ENCODE assay signal across 9 cellular contexts in the genomic region with DNA sequence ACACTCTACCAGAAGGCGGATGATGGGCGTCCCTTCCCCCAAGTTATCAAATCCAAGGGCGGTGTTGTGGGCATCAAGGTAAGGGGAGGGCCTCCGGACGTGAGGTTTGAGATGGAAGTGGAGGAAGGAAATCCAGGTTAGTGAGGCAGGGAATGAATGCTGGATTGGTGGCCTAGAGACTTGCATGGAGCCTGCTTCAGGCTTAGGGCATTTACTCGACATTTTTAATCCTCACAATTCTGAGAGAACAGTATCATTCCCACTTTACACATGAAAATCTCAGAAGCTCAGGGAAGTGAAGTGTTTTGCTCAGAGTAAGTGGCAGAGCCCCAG. TPM values are rescaled to one million over a fixed set of nuclear protein-coding genes. Genes with fewer than 3 reads are reported as not detected.
DNase-seq lines count a peak whose midpoint lies in the region; FAIRE-seq and TF ChIP-seq lines count a peak whose summit lies in the region.
"Had no signal": no experiment of that assay in that cellular context is flagged by ENCODE, and none has a peak within 500 bp of the region (broad histone marks: within the 10 kb centered on the region; RNA-seq: fewer than 3 reads in every experiment).

No MANE protein-coding gene starts in this region.

- peak overlapping the region; percentile 97 for H3K4me2 ChIP-seq in keratinocyte (ENCODE audit: control insufficient read depth, extremely low read depth, insufficient read depth, low read depth, low read length)

- no peak for DNase-seq in activated naive CD4-positive, alpha-beta T cell treated with anti-CD3 and anti-CD28 coated beads for 36 hours
- DNase-seq in activated naive CD4-positive, alpha-beta T cell treated with Interleukin-2 at 50 U/mL for 16 hours = no peak
- DNase-seq in keratinocyte (ENCODE audit: low read depth, low spot score) = no peak
- no peak for DNase-seq in tibial artery
- DNase-seq in NCI-H2107 (lab: John Stamatoyannopoulos, UW) = no peak
- no peak for DNase-seq in OCI-M2 (lab: John Stamatoyannopoulos, UW; ENCODE audit: unreplicated experiment)
- DNase-seq in NCI-H1105 (lab: John Stamatoyannopoulos, UW) = no peak
- DNase-seq: NCI-H187 had no signal

- peak overlapping the region; percentile 95 for H3K4me3 Mint-ChIP-seq in activated naive CD4-positive, alpha-beta T cell treated with anti-CD3 and anti-CD28 coated beads for 36 hours

- no peaks in the 10 kb centered on the region for H3K9me3 ChIP-seq in keratinocyte (ENCODE audit: control insufficient read depth, low read depth, low read length)
- H3K9me3 ChIP-seq in tibial artery = no peaks in the 10 kb centered on the region

- H2AFZ ChIP-seq in keratinocyte (ENCODE audit: control insufficient read depth, low read length) = no peak overlapping the region

- H3K9me3 Mint-ChIP-seq in activated naive CD4-positive, alpha-beta T cell treated with anti-CD3 and anti-CD28 coated beads for 36 hours = no peaks in the 10 kb centered on the region

- CTCF ChIA-PET in activated naive CD4-positive, alpha-beta T cell treated with anti-CD3 and anti-CD28 coated beads for 36 hours (lab: Charles Lee) = interaction anchor here (0.6 to 3.5 kb wide), 5 partner anchors 12 to 281 kb away, joined by 3 to 16 read pairs (median 4); partner anchors contain the start of gene TBX6

- H3K36me3 ChIP-seq in keratinocyte (ENCODE audit: control insufficient read depth in 2 of 2, extremely low read depth in 1 of 2, insufficient read depth in 2 of 2, low read length in 2 of 2) (peaks cover 42 to 50% of the 10 kb centered on the region in 2 experiments), tibial artery (peaks cover 55 to 60% (median 57%) of the 10 kb centered on the region in 3 donors)

- no peak for FAIRE-seq in keratinocyte (lab: Jason Lieb, UNC)

- H4K20me1 ChIP-seq in keratinocyte (ENCODE audit: control insufficient read depth, extremely low read depth, insufficient read depth, low read length) = peaks cover 40% of the 10 kb centered on the region

- no peaks in the 10 kb centered on the region for H3K27me3 Mint-ChIP-seq in activated naive CD4-positive, alpha-beta T cell treated with anti-CD3 and anti-CD28 coated beads for 36 hours (ENCODE audit: low read depth)

- peaks cover 56% of the 10 kb centered on the region for H3K36me3 Mint-ChIP-seq in activated naive CD4-positive, alpha-beta T cell treated with anti-CD3 and anti-CD28 coated beads for 36 hours (ENCODE audit: low read depth)

- H3K4me3 ChIP-seq in keratinocyte (ENCODE audit: control insufficient read depth in 2 of 3, extremely low read depth in 1 of 3, insufficient read depth in 2 of 3, low read depth in 1 of 3, low read length in 3 of 3) = peak overlapping the region; percentile 87 to 98 (median 96)
- peak overlapping the region; percentile 98 to 99 for H3K4me3 ChIP-seq in tibial artery

- peaks cover 54% of the 10 kb centered on the region for H3K79me2 ChIP-seq in keratinocyte (ENCODE audit: control insufficient read depth, insufficient read depth, low read length)

- peak overlapping the region; percentile 98 for H3K27ac Mint-ChIP-seq in activated naive CD4-positive, alpha-beta T cell treated with anti-CD3 and anti-CD28 coated beads for 36 hours

- dilution Hi-C loops in keratinocyte (cut with MboI; ENCODE audit: extremely low pct_ligation_motif_present, low sequenced_read_pairs) = no loop called here

- no peaks in the 10 kb centered on the region for H3K9me1 ChIP-seq in keratinocyte (ENCODE audit: control insufficient read depth, extremely low read depth, insufficient read depth, low read length)

- H3K4me1 ChIP-seq in keratinocyte (ENCODE audit: control insufficient read depth, extremely low read depth, insufficient read depth, low read length) (peaks cover 35% of the 10 kb centered on the region), tibial artery (peaks cover 0 to 64% (median 54%) of the 10 kb centered on the region in 4 donors)

- H3K27me3 ChIP-seq in keratinocyte (ENCODE audit: control insufficient read depth, extremely low read depth, insufficient read depth, low read length) (no peaks in the 10 kb centered on the region), tibial artery (no peaks in the 10 kb centered on the region)

- H3K4me1 Mint-ChIP-seq in activated naive CD4-positive, alpha-beta T cell treated with anti-CD3 and anti-CD28 coated beads for 36 hours (ENCODE audit: low read depth) = peaks cover 36% of the 10 kb centered on the region

- intact Hi-C loops in activated naive CD4-positive, alpha-beta T cell treated with anti-CD3 and anti-CD28 coated beads for 36 hours (cut with micrococcal nuclease) = loop anchor here (5.0 kb wide), 1 partner anchor 260 kb away; the partner anchor contains the start of gene MAZ
- intact Hi-C loops in tibial artery (cut with DNase I; ENCODE audit: low total_unique reads) = no loop called here

- H3K9ac ChIP-seq in keratinocyte (ENCODE audit: control insufficient read depth, extremely low read depth, insufficient read depth, low read length) = peak overlapping the region; percentile 95

- TF ChIP-seq CTCF in keratinocyte (optimal IDR thresholded peaks at IDR 0.05 in 1 of 3, IDR thresholded peaks at IDR 0.05 in 1 of 3, conservative IDR thresholded peaks at IDR 0.05 in 1 of 3; ENCODE audit: extremely low read depth in 1 of 3, insufficient read depth in 2 of 3, low read length in 3 of 3) (no peak), tibial artery (IDR thresholded peaks at IDR 0.05) (no peak)

- H3K27ac ChIP-seq in angular gyrus (ENCODE audit: low read depth, low read length) (peak overlapping the region; percentile 99), keratinocyte (ENCODE audit: control insufficient read depth, insufficient read depth, low read length) (peak overlapping the region; percentile 92), tibial artery (peak overlapping the region; percentile 96 to 97)

RNA-seq across cellular contexts. Expression of gene ALDOA, which starts 2.0 kb away (rescaled TPM):
- 1,000 to 10,000 TPM; 1,750 to 1,795 TPM for total RNA-seq in activated naive CD4-positive, alpha-beta T cell treated with anti-CD3 and anti-CD28 coated beads for 36 hours
- 740 to 1,250 TPM (median 800 TPM) in 3 replicates for polyA plus RNA-seq in keratinocyte
- 1,790 TPM for polyA plus RNA-seq in keratinocyte (2011; ENCODE audit: low read depth)
- polyA plus RNA-seq in keratinocyte (2011; cell fraction: cytosol; rRNA removed) = 996 and 1,617 TPM in 2 replicates
- polyA plus RNA-seq in keratinocyte (2011; cell fraction: nucleus; rRNA removed) = 581 and 686 TPM in 2 replicates
- polyA plus RNA-seq in keratinocyte (2012; ENCODE audit: low replicate concordance) = 1,357 and 1,695 TPM in 2 replicates
- polyA minus RNA-seq in keratinocyte = 1,099 to 2,593 TPM (median 1,237 TPM) in 3 replicates
- polyA minus RNA-seq in keratinocyte (2011; cell fraction: cytosol; rRNA and poly(A)+ RNA removed) = 2,380 TPM
- polyA minus RNA-seq in keratinocyte (2011; cell fraction: nucleus; rRNA and poly(A)+ RNA removed) = 410 and 424 TPM in 2 replicates

RNA-seq across cellular contexts. Expression of gene PPP4C, which starts 8.2 kb away (rescaled TPM):
- 100 to 1,000 TPM; 104 to 105 TPM for total RNA-seq in activated naive CD4-positive, alpha-beta T cell treated with anti-CD3 and anti-CD28 coated beads for 36 hours
- 124 to 188 TPM (median 167 TPM) in 3 replicates for polyA plus RNA-seq in keratinocyte
- 101 TPM for polyA plus RNA-seq in keratinocyte (2011; ENCODE audit: low read depth)
- polyA plus RNA-seq in keratinocyte (2011; cell fraction: cytosol; rRNA removed) = 113 and 148 TPM in 2 replicates
- 120 and 128 TPM in 2 replicates for polyA plus RNA-seq in keratinocyte (2011; cell fraction: nucleus; rRNA removed)
- polyA plus RNA-seq in keratinocyte (2012; ENCODE audit: low replicate concordance) = 113 and 135 TPM in 2 replicates
- polyA minus RNA-seq in keratinocyte = 294 to 472 TPM (median 388 TPM) in 3 replicates
- 300 TPM for polyA minus RNA-seq in keratinocyte (2011; cell fraction: cytosol; rRNA and poly(A)+ RNA removed)
- polyA minus RNA-seq in keratinocyte (2011; cell fraction: nucleus; rRNA and poly(A)+ RNA removed) = 58.5 and 62.4 TPM in 2 replicates

RNA-seq across cellular contexts. Expression of gene TBX6, which starts 24.2 kb away (rescaled TPM):
- 1 to 10 TPM; 3.6 to 4.7 TPM for total RNA-seq in activated naive CD4-positive, alpha-beta T cell treated with anti-CD3 and anti-CD28 coated beads for 36 hours
- polyA plus RNA-seq in keratinocyte = 0.06 to 0.18 TPM (median 0.18 TPM) in 3 replicates
- polyA plus RNA-seq in keratinocyte (2011; ENCODE audit: low read depth) = 0.77 TPM
- polyA plus RNA-seq in keratinocyte (2011; cell fraction: cytosol; rRNA removed) = 0.04 and 0.16 TPM in 2 replicates
- 0.32 and 0.61 TPM in 2 replicates for polyA plus RNA-seq in keratinocyte (2011; cell fraction: nucleus; rRNA removed)
- 0.31 and 0.71 TPM in 2 replicates for polyA plus RNA-seq in keratinocyte (2012; ENCODE audit: low replicate concordance)
- polyA minus RNA-seq in keratinocyte = 0.13 TPM in 1 of 3 replicates, not detected in the others
- not detected for polyA minus RNA-seq in keratinocyte (2011; cell fraction: cytosol; rRNA and poly(A)+ RNA removed)
- polyA minus RNA-seq in keratinocyte (2011; cell fraction: nucleus; rRNA and poly(A)+ RNA removed) = not detected in 2 replicates

RNA-seq across cellular contexts. Expression of gene YPEL3, which starts 28.5 kb away (rescaled TPM):
- 10 to 100 TPM; 24.6 to 27.3 TPM for total RNA-seq in activated naive CD4-positive, alpha-beta T cell treated with anti-CD3 and anti-CD28 coated beads for 36 hours
- polyA plus RNA-seq in keratinocyte = 13.5 to 16.3 TPM (median 15.7 TPM) in 3 replicates
- 72.9 TPM for polyA plus RNA-seq in keratinocyte (2011; ENCODE audit: low read depth)
- 9.4 and 21.3 TPM in 2 replicates for polyA plus RNA-seq in keratinocyte (2011; cell fraction: cytosol; rRNA removed)
- polyA plus RNA-seq in keratinocyte (2011; cell fraction: nucleus; rRNA removed) = 33.1 and 41.6 TPM in 2 replicates
- polyA plus RNA-seq in keratinocyte (2012; ENCODE audit: low replicate concordance) = 23.9 and 110 TPM in 2 replicates
- polyA minus RNA-seq in keratinocyte = 4.7 to 16.4 TPM (median 8.6 TPM) in 3 replicates
- polyA minus RNA-seq in keratinocyte (2011; cell fraction: cytosol; rRNA and poly(A)+ RNA removed) = 17.8 TPM
- 6.4 and 7.8 TPM in 2 replicates for polyA minus RNA-seq in keratinocyte (2011; cell fraction: nucleus; rRNA and poly(A)+ RNA removed)

RNA-seq across cellular contexts. Expression of gene TLCD3B, which starts 36.5 kb away (rescaled TPM):
- 1 to 10 TPM; 4.6 to 6.1 TPM for total RNA-seq in activated naive CD4-positive, alpha-beta T cell treated with anti-CD3 and anti-CD28 coated beads for 36 hours
- 0.08 TPM in 1 of 3 replicates, not detected in the others for polyA plus RNA-seq in keratinocyte
- polyA plus RNA-seq in keratinocyte (2011; ENCODE audit: low read depth) = not detected
- polyA plus RNA-seq in keratinocyte (2011; cell fraction: cytosol; rRNA removed) = not detected in 2 replicates
- polyA plus RNA-seq in keratinocyte (2011; cell fraction: nucleus; rRNA removed) = not detected in 2 replicates
- not detected in 2 replicates for polyA plus RNA-seq in keratinocyte (2012; ENCODE audit: low replicate concordance)
- not detected in 3 replicates for polyA minus RNA-seq in keratinocyte
- not detected for polyA minus RNA-seq in keratinocyte (2011; cell fraction: cytosol; rRNA and poly(A)+ RNA removed)
- not detected in 2 replicates for polyA minus RNA-seq in keratinocyte (2011; cell fraction: nucleus; rRNA and poly(A)+ RNA removed)
